ENCODE assay signal across 11 cellular contexts in the genomic region with DNA sequence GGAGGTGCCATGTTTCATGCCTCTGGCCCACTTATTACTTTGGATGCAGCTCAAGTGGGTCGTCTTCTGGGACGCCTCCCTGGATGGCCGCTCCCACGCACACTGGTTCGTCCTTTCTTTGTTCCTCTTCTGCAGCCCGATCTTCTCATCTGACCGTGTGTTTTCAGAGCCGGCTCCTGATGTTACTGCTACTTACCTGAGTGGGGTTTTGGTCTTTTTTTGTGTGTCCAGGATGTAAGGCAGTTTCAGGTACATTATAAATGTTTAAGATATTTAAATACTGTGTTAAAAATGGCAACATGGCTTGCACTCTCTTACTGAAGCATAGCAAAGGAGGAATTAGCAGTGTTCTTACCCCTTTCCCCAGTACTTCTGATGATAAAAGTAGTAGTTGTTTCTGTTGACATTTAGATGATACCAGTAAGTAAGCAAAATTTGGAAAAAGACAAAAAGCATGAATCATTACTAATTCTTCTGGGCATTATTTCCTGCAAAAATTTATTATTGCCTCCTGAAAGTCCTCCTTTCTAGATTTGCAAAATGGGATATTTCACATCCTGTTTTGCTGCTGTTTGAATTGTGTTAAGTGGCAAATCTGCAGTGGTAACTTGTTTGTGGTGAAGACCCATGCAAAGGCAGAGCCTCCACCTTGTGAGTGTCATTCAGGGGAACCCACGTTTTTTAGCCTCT. TPM values are rescaled to one million over a fixed set of nuclear protein-coding genes. Genes with fewer than 3 reads are reported as not detected.
A peak's percentile ranks its signal among the peaks of the same experiment; 100 is the strongest.
DNase-seq lines count a peak whose midpoint lies in the region; ATAC-seq and TF ChIP-seq lines count a peak whose summit lies in the region.
"Had no signal": no experiment of that assay in that cellular context is flagged by ENCODE, and none has a peak within 500 bp of the region (broad histone marks: within the 10 kb centered on the region; RNA-seq: fewer than 3 reads in every experiment).

No MANE protein-coding gene starts in this region.

- in situ Hi-C loops in GM13977 (cut with MboI; ENCODE audit: low pct_unique_long_range_greater_than_20kb, low sequenced_read_pairs, unreplicated experiment) = no loop called here

- H3K9me3 Mint-ChIP-seq in central memory CD8-positive, alpha-beta T cell = no peaks in the 10 kb centered on the region
- no peaks in the 10 kb centered on the region for H3K9me3 Mint-ChIP-seq in MCF 10A (ENCODE audit: unreplicated experiment)

- DNase-seq in GM13977 (ENCODE audit: low spot score) (peak; percentile 51), GM20000 (ENCODE audit: low spot score) (peak; percentile 39), AG20443 (ENCODE audit: low spot score) (no peak), iPS-NIHi7 (ENCODE audit: extremely low spot score) (no peak), MCF 10A (ENCODE audit: unreplicated experiment) (no peak), NCI-H2227 treated with DMSO at 0.1 percent for 48 hours (lab: John Stamatoyannopoulos, UW) (no peak)
- no peak for DNase-seq in central memory CD8-positive, alpha-beta T cell (ENCODE audit: low spot score in 2 of 2)
- DNase-seq: stimulated activated naive CD4-positive, alpha-beta T cell had no signal

- no peak overlapping the region for H3K4me3 Mint-ChIP-seq in central memory CD8-positive, alpha-beta T cell
- H3K4me3 Mint-ChIP-seq in MCF 10A (ENCODE audit: unreplicated experiment) = no peak overlapping the region

- peak overlapping the region; percentile 78 for H3K27ac Mint-ChIP-seq in central memory CD8-positive, alpha-beta T cell (ENCODE audit: low read depth)
- H3K27ac Mint-ChIP-seq in MCF 10A (ENCODE audit: low read depth, unreplicated experiment) = no peak overlapping the region
- H3K27ac Mint-ChIP-seq: progenitor cell of endocrine pancreas had no signal

- CTCF ChIA-PET in MCF 10A (lab: Yijun Ruan, JAX) = interaction anchor here (1.0 to 2.0 kb wide), 3 partner anchors 14 to 15 kb away, joined by 3 to 5 read pairs (median 4); no protein-coding TSS in a partner anchor

- H3K27me3 Mint-ChIP-seq in central memory CD8-positive, alpha-beta T cell = no peaks in the 10 kb centered on the region
- H3K27me3 Mint-ChIP-seq in MCF 10A (ENCODE audit: insufficient read depth, unreplicated experiment) = no peaks in the 10 kb centered on the region
- H3K27me3 Mint-ChIP-seq: progenitor cell of endocrine pancreas had no signal

- intact Hi-C loops in MCF 10A (cut with micrococcal nuclease) = no loop called here

- peak; percentile 54 for ATAC-seq in HG03139 (IDR thresholded peaks at IDR 0.05; ENCODE audit: unreplicated experiment)
- ATAC-seq in central memory CD8-positive, alpha-beta T cell (replicated peaks; ENCODE audit: extremely low read depth, poor library complexity, severe bottlenecking) = no peak
- ATAC-seq: Right ventricle myocardium inferior had no signal

- POLR2A ChIA-PET in MCF 10A (lab: Yijun Ruan, JAX) = no interaction called here

- TF ChIP-seq CTCF in GM13977 (IDR thresholded peaks at IDR 0.05; ENCODE audit: extremely low read depth, insufficient read depth, missing control alignments) (no peak), GM20000 (IDR thresholded peaks at IDR 0.05; ENCODE audit: extremely low read depth, missing control alignments) (no peak), MCF 10A (IDR thresholded peaks at IDR 0.05; ENCODE audit: unreplicated experiment) (no peak)

- H3K36me3 Mint-ChIP-seq in central memory CD8-positive, alpha-beta T cell (ENCODE audit: insufficient read depth) = peaks cover 15% of the 10 kb centered on the region
- H3K36me3 Mint-ChIP-seq in MCF 10A (ENCODE audit: insufficient read depth, unreplicated experiment) = peaks cover 10% of the 10 kb centered on the region

- peaks cover 70% of the 10 kb centered on the region for H3K4me1 Mint-ChIP-seq in central memory CD8-positive, alpha-beta T cell
- peaks cover 23% of the 10 kb centered on the region for H3K4me1 Mint-ChIP-seq in MCF 10A (ENCODE audit: insufficient read depth, unreplicated experiment)

- no TSS peak for BruUV-seq in MCF 10A (replicated peaks; lab: Mats Ljungman, UMichigan)

RNA-seq across cellular contexts. Expression of a gene that starts 59.4 kb away (rescaled TPM):
- total RNA-seq in MCF 10A (2022) = not detected in 2 replicates
- total RNA-seq: Right ventricle myocardium inferior had no signal

Comparison
In these comparisons a context has a peak if more than half of its experiments do, and no peak if none do; other contexts are left out.
1. DNase-seq: peak in GM13977 (single experiment) and GM20000 (single experiment); none in central memory CD8-positive, alpha-beta T cell (0 of 2), AG20443 (single experiment), iPS-NIHi7 (single experiment), MCF 10A (single experiment) and NCI-H2227 treated with DMSO at 0.1 percent for 48 hours (single experiment).